In the genomic region with DNA sequence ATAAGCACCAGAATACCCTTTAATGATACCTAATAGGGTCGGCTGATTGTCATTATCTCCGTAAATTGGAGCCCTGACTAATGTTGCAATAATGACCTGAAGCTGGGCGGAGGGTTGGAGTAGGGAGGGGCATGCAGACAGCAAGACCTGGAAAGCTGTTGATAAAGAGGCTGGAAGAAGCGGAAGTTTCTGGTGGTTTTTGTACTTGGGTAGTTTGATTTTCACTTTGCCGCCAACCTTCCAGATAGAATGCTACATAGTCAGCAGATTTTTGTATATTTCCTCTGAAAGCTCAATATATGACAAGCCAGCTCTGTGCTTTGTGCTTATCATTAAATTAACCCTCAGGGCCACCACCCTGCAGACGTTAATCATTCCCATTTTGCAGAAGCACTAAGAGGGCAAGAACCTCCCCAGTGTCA, we compare ENCODE assay signal across 22 cellular contexts. TPM values are rescaled to one million over a fixed set of nuclear protein-coding genes. Genes with fewer than 3 reads are reported as not detected.
"Had no signal": no experiment of that assay in that cellular context is flagged by ENCODE, and none has a peak within 500 bp of the region (broad histone marks: within the 10 kb centered on the region; RNA-seq: fewer than 3 reads in every experiment).

No MANE protein-coding gene starts in this region.

- H3K9me3 ChIP-seq: colonic mucosa, gastrocnemius medialis, lower lobe of right lung, suprapubic skin, upper lobe of left lung had no signal

- H3K27ac ChIP-seq: brain microvascular endothelial cell, colonic mucosa, gastrocnemius medialis, lower lobe of right lung, suprapubic skin, upper lobe of left lung had no signal

- DNase-seq: activated CD4-positive, alpha-beta T cell treated with anti-CD3 and anti-CD28 coated beads, Interleukin-2, amount 10 ng/mL, durations not matched to agents 7 days and 5 days; activated CD8-positive, alpha-beta T cell treated with anti-CD3 and anti-CD28 coated beads, Interleukin-2, amount 10 ng/mL, durations not matched to agents 7 days and 5 days; activated naive CD4-positive, alpha-beta T cell treated with anti-CD3 and anti-CD28 coated beads, Interleukin-2, amount 10 ng/mL, durations not matched to agents 7 days and 5 days; activated naive CD8-positive, alpha-beta T cell treated with anti-CD3 and anti-CD28 coated beads, Interleukin-2, amount 50 U/mL, for 24 hours; activated T-cell treated with anti-CD3 and anti-CD28 coated beads, Interleukin-2, amount 50 U/mL, for 24 hours; anterior cingulate cortex; brain microvascular endothelial cell; central memory CD4-positive, alpha-beta T cell; colonic mucosa; erythroblast; gastrocnemius medialis; head of caudate nucleus; lower lobe of right lung; posterior cingulate gyrus; stimulated activated naive CD8-positive, alpha-beta T cell treated with anti-CD3 and anti-CD28 coated beads, Interleukin-15, amount 100 ng/mL, for 72 hours; T-helper 1 cell; T-helper 9 cell; upper lobe of left lung had no signal

- H3K4me1 ChIP-seq: colonic mucosa, gastrocnemius medialis, lower lobe of right lung, suprapubic skin, upper lobe of left lung had no signal

- H3K27me3 ChIP-seq: brain microvascular endothelial cell, colonic mucosa, gastrocnemius medialis, upper lobe of left lung had no signal

- FAIRE-seq: endometrium had no signal

- ATAC-seq: activated CD4-positive, CD25-positive, alpha-beta regulatory T cell treated with anti-CD3 and anti-CD28 coated beads, Interleukin-2, amount 50 U/mL, for 24 hours; activated CD8-positive, alpha-beta T cell treated with anti-CD3 and anti-CD28 coated beads, Interleukin-2, amount 10 ng/mL, durations not matched to agents 7 days and 5 days; activated naive CD8-positive, alpha-beta T cell treated with anti-CD3 and anti-CD28 coated beads, Interleukin-2, amount 50 U/mL, for 24 hours; gastrocnemius medialis; lower lobe of right lung; stimulated activated naive CD8-positive, alpha-beta T cell treated with anti-CD3 and anti-CD28 coated beads, Interleukin-15, amount 100 ng/mL, for 72 hours had no signal

- H3K36me3 ChIP-seq: brain microvascular endothelial cell, colonic mucosa, gastrocnemius medialis, lower lobe of right lung, suprapubic skin, upper lobe of left lung had no signal

- H3K4me3 ChIP-seq: colonic mucosa, gastrocnemius medialis, lower lobe of right lung, suprapubic skin, upper lobe of left lung had no signal

RNA-seq across cellular contexts. Expression of a gene that starts 34.9 kb away (rescaled TPM):
- total RNA-seq: activated CD4-positive, alpha-beta T cell treated with anti-CD3 and anti-CD28 coated beads, Interleukin-2, amount 10 ng/mL, durations not matched to agents 7 days and 5 days; activated CD8-positive, alpha-beta T cell treated with anti-CD3 and anti-CD28 coated beads, Interleukin-2, amount 10 ng/mL, durations not matched to agents 7 days and 5 days; activated T-helper 2 cell treated with anti-CD3 and anti-CD28 coated beads, Interferon-gamma antibody, Interleukin-2, Interleukin-4, amounts not matched to agents 10 μg/mL and 5 μg/mL and 100 μg/mL, durations not matched to agents 14 hours and 24 hours and 36 hours; gastrocnemius medialis; lower lobe of right lung had no signal
